In the genomic region with DNA sequence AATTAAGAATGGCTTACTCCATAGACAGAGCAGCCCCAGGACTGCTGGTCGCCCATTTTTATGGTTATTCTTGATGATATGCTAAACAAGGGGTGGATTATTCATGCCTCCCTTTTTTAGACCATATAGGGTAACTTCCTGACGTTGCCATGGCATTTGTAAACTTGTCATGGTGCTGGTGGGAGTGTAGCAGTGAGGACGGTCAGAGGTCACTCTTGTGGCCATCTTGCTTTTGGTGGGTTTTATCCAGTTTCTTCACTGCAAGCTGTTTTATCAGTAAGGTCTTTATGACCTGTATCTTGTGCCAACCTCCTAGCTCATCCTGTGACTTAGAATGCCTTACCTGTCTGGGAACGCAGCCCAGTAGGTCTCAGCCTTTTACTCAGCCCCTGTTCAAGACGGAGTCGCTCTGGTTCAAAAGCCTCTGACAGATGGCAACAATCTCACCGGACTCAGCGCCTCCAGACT, we compare ENCODE assay signal across 1 cellular context.
TF ChIP-seq lines count a peak whose summit lies in the region.

No MANE protein-coding gene starts in this region.

TF ChIP-seq in GM23338, 12 proteins besides CTCF, POLR2A, EP300 and RAD21:
- TF ChIP-seq EZH2 (IDR thresholded peaks at IDR 0.05; ENCODE audit: low read depth, unreplicated experiment) (no peak), NANOG (IDR thresholded peaks at IDR 0.05; ENCODE audit: borderline replicate concordance) (no peak), ZNF462 (CRISPR knock-in tag; IDR thresholded peaks at IDR 0.05) (no peak), ZNF114 (CRISPR knock-in tag; IDR thresholded peaks at IDR 0.05) (no peak), CREB1 (CRISPR knock-in tag; IDR thresholded peaks at IDR 0.05; ENCODE audit: low read depth) (no peak), STAT1 (IDR thresholded peaks at IDR 0.05; ENCODE audit: unreplicated experiment) (no peak), POLR2AphosphoS5 (IDR thresholded peaks at IDR 0.05; ENCODE audit: low read depth) (no peak), JUNB (IDR thresholded peaks at IDR 0.05; ENCODE audit: unreplicated experiment) (no peak), ETS1 (IDR thresholded peaks at IDR 0.05) (no peak), ZNF331 (CRISPR knock-in tag; IDR thresholded peaks at IDR 0.05; ENCODE audit: low read depth) (no peak), EZH2phosphoT487 (IDR thresholded peaks at IDR 0.05; ENCODE audit: unreplicated experiment) (no peak)
- TF ChIP-seq, protein P1, sequence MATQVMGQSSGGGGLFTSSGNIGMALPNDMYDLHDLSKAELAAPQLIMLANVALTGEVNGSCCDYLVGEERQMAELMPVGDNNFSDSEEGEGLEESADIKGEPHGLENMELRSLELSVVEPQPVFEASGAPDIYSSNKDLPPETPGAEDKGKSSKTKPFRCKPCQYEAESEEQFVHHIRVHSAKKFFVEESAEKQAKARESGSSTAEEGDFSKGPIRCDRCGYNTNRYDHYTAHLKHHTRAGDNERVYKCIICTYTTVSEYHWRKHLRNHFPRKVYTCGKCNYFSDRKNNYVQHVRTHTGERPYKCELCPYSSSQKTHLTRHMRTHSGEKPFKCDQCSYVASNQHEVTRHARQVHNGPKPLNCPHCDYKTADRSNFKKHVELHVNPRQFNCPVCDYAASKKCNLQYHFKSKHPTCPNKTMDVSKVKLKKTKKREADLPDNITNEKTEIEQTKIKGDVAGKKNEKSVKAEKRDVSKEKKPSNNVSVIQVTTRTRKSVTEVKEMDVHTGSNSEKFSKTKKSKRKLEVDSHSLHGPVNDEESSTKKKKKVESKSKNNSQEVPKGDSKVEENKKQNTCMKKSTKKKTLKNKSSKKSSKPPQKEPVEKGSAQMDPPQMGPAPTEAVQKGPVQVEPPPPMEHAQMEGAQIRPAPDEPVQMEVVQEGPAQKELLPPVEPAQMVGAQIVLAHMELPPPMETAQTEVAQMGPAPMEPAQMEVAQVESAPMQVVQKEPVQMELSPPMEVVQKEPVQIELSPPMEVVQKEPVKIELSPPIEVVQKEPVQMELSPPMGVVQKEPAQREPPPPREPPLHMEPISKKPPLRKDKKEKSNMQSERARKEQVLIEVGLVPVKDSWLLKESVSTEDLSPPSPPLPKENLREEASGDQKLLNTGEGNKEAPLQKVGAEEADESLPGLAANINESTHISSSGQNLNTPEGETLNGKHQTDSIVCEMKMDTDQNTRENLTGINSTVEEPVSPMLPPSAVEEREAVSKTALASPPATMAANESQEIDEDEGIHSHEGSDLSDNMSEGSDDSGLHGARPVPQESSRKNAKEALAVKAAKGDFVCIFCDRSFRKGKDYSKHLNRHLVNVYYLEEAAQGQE (IDR thresholded peaks at IDR 0.05; ENCODE audit: unreplicated experiment) = no peak
